Comparison of ENCODE assay signal across 14 cellular contexts in the genomic region with DNA sequence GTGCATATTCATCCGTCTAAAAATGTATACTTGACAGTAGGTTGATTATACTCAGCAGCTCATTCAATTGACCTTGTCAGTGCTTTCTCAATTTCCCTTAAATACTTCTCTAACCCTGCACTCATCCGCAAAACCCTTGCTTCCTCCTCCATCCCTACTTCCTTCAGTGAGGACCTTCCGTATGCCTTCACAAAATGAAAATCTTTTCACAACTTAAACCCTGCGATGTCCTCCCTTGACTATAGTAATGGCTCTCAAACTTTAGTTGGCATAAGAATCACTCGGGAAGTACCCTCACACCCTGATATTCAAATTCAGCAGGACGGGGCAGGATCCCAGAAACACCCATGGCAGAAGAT. TPM values are rescaled to one million over a fixed set of nuclear protein-coding genes. Genes with fewer than 3 reads are reported as not detected.
DNase-seq lines count a peak whose midpoint lies in the region; ATAC-seq lines count a peak whose summit lies in the region.
"Had no signal": no experiment of that assay in that cellular context is flagged by ENCODE, and none has a peak within 500 bp of the region (broad histone marks: within the 10 kb centered on the region; RNA-seq: fewer than 3 reads in every experiment).

No MANE protein-coding gene starts in this region.

- H3K27ac ChIP-seq in mesenchymal stem cell (ENCODE audit: low read length, poor library complexity, severe bottlenecking), result no peak overlapping the region
- H3K27ac ChIP-seq: psoas muscle, SK-N-MC had no signal

- no peaks in the 10 kb centered on the region for H3K9me3 ChIP-seq in mesenchymal stem cell (ENCODE audit: control insufficient read depth, low read length)
- H3K9me3 ChIP-seq: psoas muscle had no signal

- peak overlapping the region; percentile 77 for H3K4me3 Mint-ChIP-seq in stimulated activated naive CD8-positive, alpha-beta T cell treated with anti-CD3 and anti-CD28 coated beads, Interleukin-15, Interleukin-2, amounts not matched to agents 100 ng/mL and 50 ng/mL, for 24 hours
- H3K4me3 Mint-ChIP-seq in immature natural killer cell, result peak overlapping the region; percentile 60 to 83 (median 72)

- no peak overlapping the region for H2BK120ac ChIP-seq in mesenchymal stem cell (ENCODE audit: low read depth, low read length)

- H4K8ac ChIP-seq in mesenchymal stem cell (ENCODE audit: low read length), result no peak overlapping the region

- H2BK5ac ChIP-seq in mesenchymal stem cell (ENCODE audit: low read depth, low read length, poor library complexity, severe bottlenecking), result no peak overlapping the region

- H3K14ac ChIP-seq in mesenchymal stem cell (ENCODE audit: low read length in 2 of 2), result no peak overlapping the region

- H3K4ac ChIP-seq in mesenchymal stem cell (ENCODE audit: low read depth in 1 of 2, low read length in 2 of 2), result peak overlapping the region in 1 of 2 experiments; percentile 38

- H4K91ac ChIP-seq in mesenchymal stem cell (ENCODE audit: low read length), result no peak overlapping the region

- no peak overlapping the region for H2BK12ac ChIP-seq in mesenchymal stem cell (ENCODE audit: low read length in 2 of 2)

- no peaks in the 10 kb centered on the region for H3K27me3 Mint-ChIP-seq in stimulated activated naive CD8-positive, alpha-beta T cell treated with anti-CD3 and anti-CD28 coated beads, Interleukin-15, Interleukin-2, amounts not matched to agents 100 ng/mL and 50 ng/mL, for 24 hours
- peaks cover 7 to 14% (median 7%) of the 10 kb centered on the region in 3 donors for H3K27me3 Mint-ChIP-seq in immature natural killer cell (ENCODE audit: low read depth in 3 of 3)

- peaks cover 80% of the 10 kb centered on the region for H3K4me1 Mint-ChIP-seq in stimulated activated naive CD8-positive, alpha-beta T cell treated with anti-CD3 and anti-CD28 coated beads, Interleukin-15, Interleukin-2, amounts not matched to agents 100 ng/mL and 50 ng/mL, for 24 hours (ENCODE audit: low read depth)
- H3K4me1 Mint-ChIP-seq in immature natural killer cell, result peaks cover 26 to 35% of the 10 kb centered on the region in 2 donors

- no peaks in the 10 kb centered on the region for H3K36me3 ChIP-seq in mesenchymal stem cell (ENCODE audit: control insufficient read depth in 1 of 2, insufficient read depth in 2 of 2, low read depth in 1 of 2, low read length in 2 of 2)

- H3K9ac ChIP-seq in mesenchymal stem cell (ENCODE audit: low read length), result no peak overlapping the region

- no peak overlapping the region for H2BK15ac ChIP-seq in mesenchymal stem cell (ENCODE audit: low read depth, poor library complexity, severe bottlenecking)

- no peak overlapping the region for H3K18ac ChIP-seq in mesenchymal stem cell (ENCODE audit: low read depth in 1 of 2, low read length in 2 of 2)

- peaks cover 5% of the 10 kb centered on the region for H3K4me1 ChIP-seq in mesenchymal stem cell (ENCODE audit: control insufficient read depth, insufficient read depth, low read depth, low read length)
- H3K4me1 ChIP-seq: psoas muscle had no signal

- H3K27ac Mint-ChIP-seq in stimulated activated naive CD8-positive, alpha-beta T cell treated with anti-CD3 and anti-CD28 coated beads, Interleukin-15, Interleukin-2, amounts not matched to agents 100 ng/mL and 50 ng/mL, for 24 hours, result peak overlapping the region; percentile 83
- peak overlapping the region in 3 of 6 donors; percentile 6 to 52 (median 6) for H3K27ac Mint-ChIP-seq in immature natural killer cell

- H3K23ac ChIP-seq in mesenchymal stem cell (ENCODE audit: low read length in 2 of 2), result no peak overlapping the region

- H3K9me3 Mint-ChIP-seq in stimulated activated naive CD8-positive, alpha-beta T cell treated with anti-CD3 and anti-CD28 coated beads, Interleukin-15, Interleukin-2, amounts not matched to agents 100 ng/mL and 50 ng/mL, for 24 hours, result no peaks in the 10 kb centered on the region
- peaks cover 0 to 2% (median 0%) of the 10 kb centered on the region in 6 donors for H3K9me3 Mint-ChIP-seq in immature natural killer cell

- no peak for DNase-seq in stimulated activated naive CD8-positive, alpha-beta T cell treated with anti-CD3 and anti-CD28 coated beads, Interleukin-15, Interleukin-2, amounts not matched to agents 100 U/mL and 50 U/mL, for 24 hours
- peak; percentile 69 for DNase-seq in SKM-1 treated with dmso at 0.1 percent for 144 hours (lab: John Stamatoyannopoulos, UW; ENCODE audit: unreplicated experiment)
- DNase-seq in immature natural killer cell, result no peak
- DNase-seq in mesenchymal stem cell, result no peak
- DNase-seq in left colon, result no peak
- no peak for DNase-seq in HCEC 1CT
- DNase-seq in HK-2 (ENCODE audit: unreplicated experiment), result no peak
- DNase-seq: amygdala, NCI-H187, psoas muscle had no signal

- no peak overlapping the region for H3K4me2 ChIP-seq in mesenchymal stem cell (ENCODE audit: low read length, poor library complexity, severe bottlenecking)

- H3K79me1 ChIP-seq in mesenchymal stem cell (replicated peaks; ENCODE audit: low read length, poor library complexity, severe bottlenecking), result peaks cover 11% of the 10 kb centered on the region

- H2AFZ ChIP-seq in mesenchymal stem cell (ENCODE audit: low read depth, low read length), result no peak overlapping the region

- no peak for ATAC-seq in stimulated activated naive CD8-positive, alpha-beta T cell treated with anti-CD3 and anti-CD28 coated beads, Interleukin-15, Interleukin-2, amounts not matched to agents 100 U/mL and 50 U/mL, for 24 hours
- no peak for ATAC-seq in left colon
- ATAC-seq: K562, psoas muscle had no signal

- 94% methylated on average over 6 of the region's 6 CpGs for WGBS in mesenchymal stem cell

- no peaks in the 10 kb centered on the region for H3K36me3 Mint-ChIP-seq in stimulated activated naive CD8-positive, alpha-beta T cell treated with anti-CD3 and anti-CD28 coated beads, Interleukin-15, Interleukin-2, amounts not matched to agents 100 ng/mL and 50 ng/mL, for 24 hours (ENCODE audit: low read depth)
- peaks cover 0 to 9% (median 0%) of the 10 kb centered on the region in 3 donors for H3K36me3 Mint-ChIP-seq in immature natural killer cell

- intact Hi-C loops in left colon (cut with DNase I, micrococcal nuclease), result no loop called here

- H2AK5ac ChIP-seq in mesenchymal stem cell (ENCODE audit: low read length, severe bottlenecking), result no peak overlapping the region

- no peak overlapping the region for H3K4me3 ChIP-seq in mesenchymal stem cell (ENCODE audit: insufficient read depth in 1 of 2, low read depth in 1 of 2, low read length in 2 of 2)
- H3K4me3 ChIP-seq: coronary artery, K562, psoas muscle, SK-N-MC had no signal

- H3K27me3 ChIP-seq in mesenchymal stem cell (ENCODE audit: control insufficient read depth in 1 of 2, insufficient read depth in 1 of 2, low read length in 2 of 2), result no peaks in the 10 kb centered on the region

RNA-seq across cellular contexts. Expression of a gene that starts 5.2 kb away (rescaled TPM):
- polyA plus RNA-seq in immature natural killer cell, result under 1 TPM in 2 of 3 donors, not detected in 1; 0.14 to 0.76 TPM
- polyA plus RNA-seq in mesenchymal stem cell (2013, experiment 1 of 2), result 2.7 TPM
- 2.9 TPM for polyA plus RNA-seq in mesenchymal stem cell (2013, experiment 2 of 2)
- total RNA-seq in left colon, result 10 to 100 TPM; 54.7 to 72.6 TPM
